ENCODE assay signal across 29 cellular contexts in genomic region chr5:38113880-38114279, GRCh38.
"Had no signal": no experiment of that assay in that cellular context is flagged by ENCODE, and none has a peak within 500 bp of the region (broad histone marks: within the 10 kb centered on the region; RNA-seq: fewer than 3 reads in every experiment).

No MANE protein-coding gene starts in this region.

- DNase-seq: Karpas-422, KBM-7, MM.1S, MV-4-11, NCI-H1092, NCI-H1105, NCI-H1417 treated with DMSO at 0.1 percent for 48 hours, NCI-H1436 treated with DMSO at 0.1 percent for 48 hours, NCI-H1694 treated with DMSO at 0.1 percent for 48 hours, NCI-H187 treated with DMSO at 0.1 percent for 48 hours, NCI-H2029, NCI-H2081, NCI-H2171 treated with DMSO at 0.1 percent for 48 hours, NCI-H446 treated with DMSO at 0.1 percent for 48 hours, NCI-H510A, NCI-H524, NCI-H526, NCI-H69, NCI-H748 treated with DMSO at 0.1 percent for 48 hours, NCI-H82, PC-9, Right ventricle myocardium superior, SHP77 treated with DMSO at 0.1 percent for 48 hours, SK-N-SH, SW 1271 had no signal

- H3K36me3 ChIP-seq: SJSA1 had no signal

- H3K27me3 ChIP-seq: SJSA1 had no signal

- H3K9ac ChIP-seq: KMS-11, SK-N-SH had no signal

- H3K9me3 ChIP-seq: SJSA1, SK-N-SH had no signal

- H3K9me2 ChIP-seq: SK-N-SH had no signal

- H3K27ac ChIP-seq: KMS-11, PC-9, RWPE1, SJSA1 had no signal

- H3K4me1 ChIP-seq: SJSA1 had no signal

- ATAC-seq: Panc1 had no signal

- H3K4me2 ChIP-seq: KMS-11, PC-9, SK-N-SH had no signal

- H3K4me3 ChIP-seq: PC-9, SJSA1 had no signal
